12 cellular contexts compared by ENCODE assay signal in the genomic region with DNA sequence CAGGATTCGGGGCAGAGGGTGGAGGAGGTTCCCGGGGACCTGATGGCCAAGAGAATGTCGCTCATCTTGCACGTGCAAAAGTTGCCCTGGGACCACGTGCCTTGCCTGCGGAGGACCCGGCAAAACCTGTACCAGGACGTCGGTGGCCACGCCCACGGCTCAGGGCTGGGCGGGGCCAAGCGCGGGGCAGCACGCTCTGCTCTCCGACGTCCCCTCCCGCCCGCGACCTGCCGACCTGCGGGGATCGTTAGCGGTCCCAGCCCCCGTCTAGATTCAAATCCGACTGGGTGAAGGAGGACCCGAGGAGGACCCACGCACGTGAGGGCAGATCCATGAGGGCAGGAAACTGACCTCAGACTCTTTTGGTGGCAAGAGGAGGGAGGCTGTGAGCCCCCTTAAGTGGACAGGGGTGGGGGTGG. TPM values are rescaled to one million over a fixed set of nuclear protein-coding genes. Genes with fewer than 3 reads are reported as not detected.
A peak's percentile ranks its signal among the peaks of the same experiment; 100 is the strongest.
DNase-seq lines count a peak whose midpoint lies in the region; ATAC-seq and TF ChIP-seq lines count a peak whose summit lies in the region.
"Had no signal": no experiment of that assay in that cellular context is flagged by ENCODE, and none has a peak within 500 bp of the region (broad histone marks: within the 10 kb centered on the region; RNA-seq: fewer than 3 reads in every experiment).

A gene with protein sequence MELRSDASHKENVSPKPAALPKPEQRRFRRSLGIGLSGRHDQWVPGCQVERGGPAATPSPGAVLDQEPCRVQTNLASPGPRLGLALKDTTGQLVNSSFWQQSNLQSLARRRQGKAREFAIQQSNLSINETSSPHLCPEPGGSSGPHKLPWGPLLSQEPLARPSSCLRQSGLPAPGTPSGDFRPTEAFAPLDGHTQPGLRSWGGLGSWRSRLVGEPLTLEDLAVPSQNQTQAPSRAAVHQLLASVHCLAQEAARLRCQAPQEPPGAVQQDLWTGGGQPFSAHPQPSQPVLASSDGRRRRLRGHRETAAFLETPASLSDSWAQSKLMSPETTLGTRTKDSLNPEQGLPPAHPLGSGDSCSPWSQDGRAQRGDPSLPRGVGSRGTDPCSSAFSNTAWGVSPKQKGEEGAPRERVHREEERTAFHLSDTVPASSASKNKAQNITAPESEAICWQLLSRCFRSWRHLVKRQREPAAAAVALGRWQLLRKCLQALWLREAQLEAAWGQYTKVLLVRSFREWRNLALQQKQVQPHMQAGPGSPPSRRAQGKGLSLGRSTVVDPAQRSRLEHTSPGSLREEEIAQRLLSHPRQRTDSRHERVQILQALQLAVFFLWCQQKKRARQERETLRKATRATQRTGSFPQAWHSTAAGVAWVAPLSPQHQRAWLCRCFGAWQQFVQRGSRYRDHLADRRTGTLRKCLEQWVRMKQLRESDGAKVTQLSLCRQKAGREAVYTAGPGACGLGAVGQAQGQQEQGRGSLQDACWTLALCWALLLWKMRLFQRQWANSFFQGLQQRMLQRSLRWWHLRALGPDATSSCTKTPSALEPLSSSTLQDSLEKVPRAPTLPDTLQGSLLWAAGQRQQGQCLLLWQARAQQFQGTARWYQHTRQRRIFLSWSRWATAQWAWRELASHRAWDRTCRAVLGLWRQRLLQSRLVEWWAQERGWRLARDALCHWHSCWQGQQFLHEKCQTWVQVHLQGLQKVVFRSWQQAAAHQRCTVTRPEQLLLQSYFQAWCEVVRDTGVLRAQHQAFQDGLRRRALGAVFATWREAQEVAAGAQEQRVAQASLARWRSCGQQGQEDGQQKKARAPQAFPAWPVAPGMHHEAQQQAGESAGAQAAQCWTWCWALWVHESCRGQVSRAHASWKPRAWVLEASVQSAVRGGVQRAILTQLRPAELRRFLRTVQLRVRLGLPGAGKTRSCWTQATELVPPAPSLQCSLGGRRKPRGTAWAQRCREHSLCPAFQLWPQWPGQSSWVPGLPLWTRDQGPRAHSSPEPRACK (N-terminal part only) (plus strand): TSS at position 206 of the 419 bp plus-strand sequence. CDS start 2,208 bp downstream, outside the sequence.

- H3K36me3 ChIP-seq in H7 (replicated peaks; ENCODE audit: control insufficient read depth, insufficient read depth, low read length) (no peaks in the 10 kb centered on the region), smooth muscle cell (ENCODE audit: low read depth) (no peaks in the 10 kb centered on the region)
- H3K36me3 ChIP-seq: vagina had no signal

- intact Hi-C loops in posterior cingulate gyrus (cut with DNase I), result no loop called here

- TF ChIP-seq CTCF in epithelial cell of esophagus (IDR thresholded peaks at IDR 0.05; ENCODE audit: insufficient read depth, low read depth, low read length, missing control alignments) (no peak), smooth muscle cell (IDR thresholded peaks at IDR 0.05; ENCODE audit: borderline replicate concordance, insufficient read depth, poor library complexity, severe bottlenecking) (no peak)

- H3K27ac ChIP-seq in smooth muscle cell (ENCODE audit: low read depth), result no peak within 1 kb of the TSS
- H3K27ac ChIP-seq: vagina had no signal

- DNase-seq in H7, result peak; percentile 93
- peak; percentile 6 for DNase-seq in T-helper 22 cell (ENCODE audit: low read depth)
- peak; percentile 32 for DNase-seq in epithelial cell of esophagus (ENCODE audit: low read depth)
- DNase-seq in smooth muscle cell (lab: John Stamatoyannopoulos, UW; ENCODE audit: unreplicated experiment), result no peak
- no peak for DNase-seq in kidney glomerular epithelial cell (lab: John Stamatoyannopoulos, UW)
- no peak for DNase-seq in posterior cingulate gyrus
- DNase-seq in NK-92 (lab: John Stamatoyannopoulos, UW; ENCODE audit: unreplicated experiment), result no peak
- DNase-seq: anterior cingulate cortex, MM.1S, SK-N-SH had no signal

- 12% methylated on average over 18 of the region's 29 CpGs for WGBS in smooth muscle cell (ENCODE audit: low lambda C conversion rate)

- H3K27me3 ChIP-seq in H7 (ENCODE audit: control insufficient read depth, insufficient read depth, low read length) (peaks cover 24% of the 10 kb centered on the region), smooth muscle cell (ENCODE audit: low read depth) (peaks cover 24% of the 10 kb centered on the region)

- H2AFZ ChIP-seq in smooth muscle cell (ENCODE audit: low read depth), result no peak within 1 kb of the TSS

- H3K4me2 ChIP-seq in smooth muscle cell, result peak within 1 kb of the TSS; percentile 49
- H3K4me2 ChIP-seq: SK-N-SH had no signal

- H4K20me1 ChIP-seq in smooth muscle cell (ENCODE audit: low read depth), result no peaks in the 10 kb centered on the region

- ATAC-seq in GM21619 (IDR thresholded peaks at IDR 0.05; ENCODE audit: unreplicated experiment), result no peak

- H3K9ac ChIP-seq in smooth muscle cell (ENCODE audit: low read depth), result no peak within 1 kb of the TSS
- H3K9ac ChIP-seq: SK-N-SH had no signal

- H3F3A ChIP-seq in smooth muscle cell (ENCODE audit: low read depth), result no peaks in the 10 kb centered on the region

- H3K4me3 ChIP-seq in H7 (ENCODE audit: insufficient read depth, low read depth, low read length) (peak within 1 kb of the TSS; percentile 33), epithelial cell of esophagus (ENCODE audit: low read length) (no peak within 1 kb of the TSS), smooth muscle cell (no peak within 1 kb of the TSS)

- no peaks in the 10 kb centered on the region for H3K9me3 ChIP-seq in smooth muscle cell (replicated peaks; ENCODE audit: low read depth)
- H3K9me3 ChIP-seq: SK-N-SH, vagina had no signal

- no peaks in the 10 kb centered on the region for H3K79me2 ChIP-seq in smooth muscle cell (ENCODE audit: low read depth)

- peaks cover 4% of the 10 kb centered on the region for H3K4me1 ChIP-seq in smooth muscle cell (ENCODE audit: low read depth)

RNA-seq across cellular contexts. Expression of the gene that starts here (rescaled TPM):
- total RNA-seq in H7 (2014; rRNA removed; shearing (Covaris generic)), result 0.28 and 1.5 TPM in 2 replicates
- total RNA-seq in smooth muscle cell, result not detected in 2 replicates
- 0.70 TPM in 1 of 2 replicates, not detected in the other for polyA plus RNA-seq in smooth muscle cell
- total RNA-seq: vagina had no signal

Comparison
In these comparisons a context has a peak if more than half of its experiments do, and no peak if none do; other contexts are left out.
1. DNase-seq: peak in H7 (single experiment), T-helper 22 cell (single experiment) and epithelial cell of esophagus (single experiment); none in smooth muscle cell (single experiment), kidney glomerular epithelial cell (single experiment), posterior cingulate gyrus (0 of 10) and NK-92 (single experiment).